ENCODE assay signal across 8 cellular contexts in the genomic region with DNA sequence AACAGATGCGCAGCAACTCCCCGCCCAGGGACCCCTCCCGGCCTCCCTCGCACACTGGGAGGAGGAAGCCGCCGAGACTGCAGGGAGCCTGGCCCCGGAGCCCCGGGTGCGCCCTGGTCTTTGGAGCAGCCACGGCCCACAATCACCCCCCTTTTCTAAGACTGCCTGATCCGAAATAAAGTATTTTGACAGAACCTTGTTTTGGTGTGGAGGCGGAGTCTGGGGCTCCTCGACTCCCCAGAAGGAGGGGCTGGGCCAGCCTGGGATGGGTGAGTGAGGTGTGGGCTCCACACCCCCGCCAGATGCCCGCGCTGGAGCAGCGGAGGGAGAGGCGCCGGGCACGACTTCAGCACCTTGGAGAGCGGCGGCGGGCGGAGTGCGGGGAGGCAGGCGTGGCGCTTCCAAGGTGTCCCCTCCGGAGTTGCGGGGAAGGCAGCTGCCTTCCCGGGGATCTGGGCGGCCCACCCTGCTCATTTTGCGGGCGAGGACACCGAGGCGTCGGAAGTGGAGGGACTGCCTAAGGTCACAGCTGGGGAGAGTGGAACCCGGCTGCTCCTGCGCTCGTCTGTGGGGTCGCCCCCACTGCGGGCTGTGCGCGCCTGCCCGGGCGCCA. TPM values are rescaled to one million over a fixed set of nuclear protein-coding genes. Genes with fewer than 3 reads are reported as not detected.
DNase-seq lines count a peak whose midpoint lies in the region; ATAC-seq and TF ChIP-seq lines count a peak whose summit lies in the region.

No MANE protein-coding gene starts in this region.

- no peak overlapping the region for H3K27ac ChIP-seq in prostate gland

- H3K27me3 ChIP-seq in prostate gland (replicated peaks; ENCODE audit: insufficient read depth): no peaks in the 10 kb centered on the region

- no peaks in the 10 kb centered on the region for H3K9me3 ChIP-seq in prostate gland

- H3K4me1 ChIP-seq in prostate gland (replicated peaks): peaks cover 4% of the 10 kb centered on the region

- no peak for TF ChIP-seq POLR2A in prostate gland (IDR thresholded peaks at IDR 0.05)

- peaks cover 0 to 12% of the 10 kb centered on the region in 2 donors for H3K36me3 ChIP-seq in prostate gland

- peak; percentile 70 for DNase-seq in Daoy (ENCODE audit: low read depth)
- peak; percentile 26 for DNase-seq in NCI-H226
- peak; percentile 90 for DNase-seq in activated CD8-positive, alpha-beta memory T cell treated with anti-CD3 and anti-CD28 coated beads, Interleukin-2, amount 50 U/mL, for 48 hours
- DNase-seq in fibroblast of villous mesenchyme (ENCODE audit: low read depth): peak; percentile 42
- DNase-seq in prostate gland (ENCODE audit: low spot score): peak; percentile 30
- DNase-seq in NCI-H1930 (lab: John Stamatoyannopoulos, UW): no peak
- DNase-seq in NCI-H128 (lab: John Stamatoyannopoulos, UW; ENCODE audit: unreplicated experiment): no peak

- no peak for TF ChIP-seq CTCF in fibroblast of villous mesenchyme (IDR thresholded peaks at IDR 0.05; ENCODE audit: insufficient read depth, low read depth, low read length)
- TF ChIP-seq CTCF in prostate gland (IDR thresholded peaks at IDR 0.05): no peak

- 4% methylated on average over 44 of the region's 45 CpGs for WGBS in prostate gland

- H3K4me3 ChIP-seq in fibroblast of villous mesenchyme (ENCODE audit: low read depth, low read length) (no peak overlapping the region), prostate gland (no peak overlapping the region)

- no peak for ATAC-seq in HG03439 (IDR thresholded peaks at IDR 0.05; ENCODE audit: unreplicated experiment)

- intact Hi-C loops in prostate gland (cut with DNase I): no loop called here

RNA-seq across cellular contexts. Expression of a gene that starts 9.4 kb away (rescaled TPM):
- 19.0 and 23.9 TPM in 2 replicates for total RNA-seq in Daoy (2014; rRNA removed; shearing (Covaris generic))
- total RNA-seq in fibroblast of villous mesenchyme (10.4 and 10.6 TPM in 2 replicates), prostate gland (10 to 100 TPM; 23.5 to 37.3 TPM)

RNA-seq across cellular contexts. Expression of a gene that starts 9.5 kb away (rescaled TPM):
- 0.34 and 0.74 TPM in 2 replicates for total RNA-seq in Daoy (2014; rRNA removed; shearing (Covaris generic))
- total RNA-seq in fibroblast of villous mesenchyme (under 0.01 and 0.43 TPM in 2 replicates), prostate gland (10 to 100 TPM in 1 of 2 donors, 1 to 10 TPM in 1; 3.6 to 12.0 TPM)

RNA-seq across cellular contexts. Expression of a gene that starts 19.5 kb away (rescaled TPM):
- total RNA-seq in Daoy (2014; rRNA removed; shearing (Covaris generic)): 0.17 TPM in 1 of 2 replicates, not detected in the other
- total RNA-seq in fibroblast of villous mesenchyme (not detected in 2 replicates), prostate gland (not detected)

RNA-seq across cellular contexts. Expression of a gene that starts 49.0 kb away (rescaled TPM):
- 138 and 183 TPM in 2 replicates for total RNA-seq in Daoy (2014; rRNA removed; shearing (Covaris generic))
- 137 and 180 TPM in 2 replicates for total RNA-seq in fibroblast of villous mesenchyme
- 100 to 1,000 TPM; 104 to 145 TPM for total RNA-seq in prostate gland

RNA-seq across cellular contexts. Expression of a gene that starts 56.4 kb away (rescaled TPM):
- 3.0 and 7.0 TPM in 2 replicates for total RNA-seq in Daoy (2014; rRNA removed; shearing (Covaris generic))
- total RNA-seq in fibroblast of villous mesenchyme (1.3 TPM in 1 of 2 replicates, not detected in the other), prostate gland (1 to 10 TPM; 3.0 to 5.7 TPM)

Comparison
In these comparisons a context has a peak if more than half of its experiments do, and no peak if none do; other contexts are left out.
1. DNase-seq: peak in Daoy (single experiment), NCI-H226 (single experiment), activated CD8-positive, alpha-beta memory T cell treated with anti-CD3 and anti-CD28 coated beads, Interleukin-2, amount 50 U/mL, for 48 hours (single experiment), fibroblast of villous mesenchyme (single experiment) and prostate gland (single experiment); none in NCI-H1930 (0 of 2) and NCI-H128 (single experiment).